ENCODE assay signal across 15 cellular contexts in genomic region chr4:38511702-38512101, GRCh38.
DNase-seq lines count a peak whose midpoint lies in the region; ATAC-seq and TF ChIP-seq lines count a peak whose summit lies in the region.
"Had no signal": no experiment of that assay in that cellular context is flagged by ENCODE, and none has a peak within 500 bp of the region (broad histone marks: within the 10 kb centered on the region; RNA-seq: fewer than 3 reads in every experiment).

No MANE protein-coding gene starts in this region.

- peaks cover 52% of the 10 kb centered on the region for H3K27me3 Mint-ChIP-seq in T-helper 1 cell treated with Interleukin-12 subunit alpha and Interleukin-12 subunit beta and Interleukin-4 antibody, amounts not matched to agents 30 μg/mL and 1 μg/mL, for 36 hours (ENCODE audit: low read depth)
- H3K27me3 Mint-ChIP-seq in activated naive CD4-positive, alpha-beta T cell treated with anti-CD3 and anti-CD28 coated beads, Interleukin-2, amount 10 ng/mL, durations not matched to agents 7 days and 5 days: peaks cover 6% of the 10 kb centered on the region
- peaks cover 3% of the 10 kb centered on the region for H3K27me3 Mint-ChIP-seq in activated T-helper 17 cell treated with anti-CD3 and anti-CD28 coated beads, Interleukin-2, amount 50 U/mL, for 72 hours
- peaks cover 0 to 2% of the 10 kb centered on the region in 2 donors for H3K27me3 Mint-ChIP-seq in natural killer cell (ENCODE audit: low read depth in 2 of 2)

- TF ChIP-seq CTCF in natural killer cell (IDR thresholded peaks at IDR 0.05): no peak

- no peaks in the 10 kb centered on the region for H3K9me3 Mint-ChIP-seq in T-helper 1 cell treated with Interleukin-12 subunit alpha and Interleukin-12 subunit beta and Interleukin-4 antibody, amounts not matched to agents 30 μg/mL and 1 μg/mL, for 36 hours
- peaks cover 17% of the 10 kb centered on the region for H3K9me3 Mint-ChIP-seq in activated naive CD4-positive, alpha-beta T cell treated with anti-CD3 and anti-CD28 coated beads, Interleukin-2, amount 10 ng/mL, durations not matched to agents 7 days and 5 days
- H3K9me3 Mint-ChIP-seq in activated T-helper 17 cell treated with anti-CD3 and anti-CD28 coated beads, Interleukin-2, amount 50 U/mL, for 72 hours: no peaks in the 10 kb centered on the region
- H3K9me3 Mint-ChIP-seq in natural killer cell: no peaks in the 10 kb centered on the region

- no peak overlapping the region for H3K27ac Mint-ChIP-seq in T-helper 1 cell treated with Interleukin-12 subunit alpha and Interleukin-12 subunit beta and Interleukin-4 antibody, amounts not matched to agents 30 μg/mL and 1 μg/mL, for 36 hours
- no peak overlapping the region for H3K27ac Mint-ChIP-seq in activated naive CD4-positive, alpha-beta T cell treated with anti-CD3 and anti-CD28 coated beads, Interleukin-2, amount 10 ng/mL, durations not matched to agents 7 days and 5 days
- no peak overlapping the region for H3K27ac Mint-ChIP-seq in activated T-helper 17 cell treated with anti-CD3 and anti-CD28 coated beads, Interleukin-2, amount 50 U/mL, for 72 hours
- peak overlapping the region; percentile 57 to 86 for H3K27ac Mint-ChIP-seq in natural killer cell

- CTCF ChIA-PET in activated naive CD4-positive, alpha-beta T cell treated with anti-CD3 and anti-CD28 coated beads, Interleukin-2, amount 10 ng/mL, durations not matched to agents 7 days and 5 days (lab: Charles Lee): no interaction called here

- H3K4me1 Mint-ChIP-seq in T-helper 1 cell treated with Interleukin-12 subunit alpha and Interleukin-12 subunit beta and Interleukin-4 antibody, amounts not matched to agents 30 μg/mL and 1 μg/mL, for 36 hours (ENCODE audit: low read depth): peaks cover 58% of the 10 kb centered on the region
- H3K4me1 Mint-ChIP-seq in activated naive CD4-positive, alpha-beta T cell treated with anti-CD3 and anti-CD28 coated beads, Interleukin-2, amount 10 ng/mL, durations not matched to agents 7 days and 5 days: peaks cover 92% of the 10 kb centered on the region
- peaks cover 57% of the 10 kb centered on the region for H3K4me1 Mint-ChIP-seq in activated T-helper 17 cell treated with anti-CD3 and anti-CD28 coated beads, Interleukin-2, amount 50 U/mL, for 72 hours
- peaks cover 64 to 75% of the 10 kb centered on the region in 2 donors for H3K4me1 Mint-ChIP-seq in natural killer cell

- intact Hi-C loops in natural killer cell (cut with micrococcal nuclease): no loop called here

- no peak for DNase-seq in T-helper 1 cell
- DNase-seq in activated naive CD4-positive, alpha-beta T cell treated with anti-CD3 and anti-CD28 coated beads, Interleukin-2, amount 10 ng/mL, durations not matched to agents 7 days and 5 days: no peak
- no peak for DNase-seq in activated naive CD4-positive, alpha-beta T cell (lab: John Stamatoyannopoulos, UW)
- no peak for DNase-seq in natural killer cell
- no peak for DNase-seq in iPS-NIHi11 (ENCODE audit: low spot score)
- DNase-seq: Caco-2, HCEC 1CT, IMR-90, NCI-H1417, NCI-H2029, NCI-H510A had no signal

- H3K4me3 Mint-ChIP-seq in T-helper 1 cell treated with Interleukin-12 subunit alpha and Interleukin-12 subunit beta and Interleukin-4 antibody, amounts not matched to agents 30 μg/mL and 1 μg/mL, for 36 hours: peak overlapping the region; percentile 47
- peak overlapping the region; percentile 84 for H3K4me3 Mint-ChIP-seq in activated naive CD4-positive, alpha-beta T cell treated with anti-CD3 and anti-CD28 coated beads, Interleukin-2, amount 10 ng/mL, durations not matched to agents 7 days and 5 days
- peak overlapping the region; percentile 52 for H3K4me3 Mint-ChIP-seq in activated T-helper 17 cell treated with anti-CD3 and anti-CD28 coated beads, Interleukin-2, amount 50 U/mL, for 72 hours
- peak overlapping the region; percentile 83 for H3K4me3 Mint-ChIP-seq in natural killer cell

- no peak for ATAC-seq in activated T-helper 17 cell treated with anti-CD3 and anti-CD28 coated beads, Interleukin-2, amount 50 U/mL, for 72 hours (replicated peaks)
- ATAC-seq in natural killer cell (no peak), GM19397 (IDR thresholded peaks at IDR 0.05; ENCODE audit: unreplicated experiment) (no peak)
- ATAC-seq: Panc1 had no signal

- H3K36me3 Mint-ChIP-seq in T-helper 1 cell treated with Interleukin-12 subunit alpha and Interleukin-12 subunit beta and Interleukin-4 antibody, amounts not matched to agents 30 μg/mL and 1 μg/mL, for 36 hours (ENCODE audit: low read depth): peaks cover 33% of the 10 kb centered on the region
- H3K36me3 Mint-ChIP-seq in activated naive CD4-positive, alpha-beta T cell treated with anti-CD3 and anti-CD28 coated beads, Interleukin-2, amount 10 ng/mL, durations not matched to agents 7 days and 5 days: peaks cover 53% of the 10 kb centered on the region
- no peaks in the 10 kb centered on the region for H3K36me3 Mint-ChIP-seq in activated T-helper 17 cell treated with anti-CD3 and anti-CD28 coated beads, Interleukin-2, amount 50 U/mL, for 72 hours (ENCODE audit: low read depth)
- peaks cover 8% of the 10 kb centered on the region for H3K36me3 Mint-ChIP-seq in natural killer cell

Comparison
In these comparisons a context has a peak if more than half of its experiments do, and no peak if none do; other contexts are left out.
1. H3K27ac Mint-ChIP-seq: peak in natural killer cell (2 of 2); none in T-helper 1 cell treated with Interleukin-12 subunit alpha and Interleukin-12 subunit beta and Interleukin-4 antibody, amounts not matched to agents 30 μg/mL and 1 μg/mL, for 36 hours (single experiment), activated naive CD4-positive, alpha-beta T cell treated with anti-CD3 and anti-CD28 coated beads, Interleukin-2, amount 10 ng/mL, durations not matched to agents 7 days and 5 days (single experiment) and activated T-helper 17 cell treated with anti-CD3 and anti-CD28 coated beads, Interleukin-2, amount 50 U/mL, for 72 hours (single experiment).
2. Peak in every context shown above with its lines, with median percentiles within 50 percentile points of each other: H3K4me3 Mint-ChIP-seq.